Comparison of ENCODE assay signal across 8 cellular contexts in genomic region chr3:12750658-12751071, GRCh38. TPM values are rescaled to one million over a fixed set of nuclear protein-coding genes. Genes with fewer than 3 reads are reported as not detected.
DNase-seq lines count a peak whose midpoint lies in the region; ATAC-seq, FAIRE-seq and TF ChIP-seq lines count a peak whose summit lies in the region.

No MANE protein-coding gene starts in this region.

- no peak overlapping the region for H3K27ac ChIP-seq in small intestine (ENCODE audit: low read depth in 1 of 2, low read length in 1 of 2)

- no peaks in the 10 kb centered on the region for H3K9me3 ChIP-seq in small intestine (ENCODE audit: control insufficient read depth, low read depth)

- H3K4me1 ChIP-seq in small intestine (ENCODE audit: control insufficient read depth in 2 of 2, insufficient read depth in 1 of 2, low read depth in 1 of 2, low read length in 1 of 2) = no peaks in the 10 kb centered on the region

- peak; percentile 83 for DNase-seq in HT1080 (ENCODE audit: low read depth)
- DNase-seq in astrocyte of the spinal cord (ENCODE audit: low read depth, low spot score) = peak; percentile 84
- DNase-seq in stimulated activated CD4-positive, alpha-beta T cell treated with anti-CD3 and anti-CD28 coated beads, Interleukin-1b, Interleukin-23, amount 100 ng/mL, for 48 hours = peak; percentile 53
- DNase-seq in mucosa of gallbladder (ENCODE audit: low spot score) = no peak
- DNase-seq in small intestine = no peak
- no peak for DNase-seq in GM20000 (ENCODE audit: low spot score)
- no peak for DNase-seq in NK-92 (lab: John Stamatoyannopoulos, UW; ENCODE audit: unreplicated experiment)

- H3K4me3 ChIP-seq in astrocyte of the spinal cord (ENCODE audit: low read depth, low read length) = no peak overlapping the region
- H3K4me3 ChIP-seq in small intestine (ENCODE audit: low read depth in 1 of 2, low read length in 2 of 2) = no peak overlapping the region

- TF ChIP-seq CTCF in astrocyte of the spinal cord (IDR thresholded peaks at IDR 0.05; ENCODE audit: low read depth, low read length) (no peak), GM20000 (IDR thresholded peaks at IDR 0.05; ENCODE audit: extremely low read depth, missing control alignments) (no peak)

- no peaks in the 10 kb centered on the region for H3K36me3 ChIP-seq in small intestine (ENCODE audit: control insufficient read depth in 2 of 2, insufficient read depth in 2 of 2, low read length in 2 of 2)

- ATAC-seq in GM18861 (IDR thresholded peaks at IDR 0.05; ENCODE audit: unreplicated experiment) = peak; percentile 53

- no peaks in the 10 kb centered on the region for H3K27me3 ChIP-seq in small intestine (ENCODE audit: control insufficient read depth in 2 of 2, insufficient read depth in 2 of 2, low read length in 2 of 2)

- WGBS in small intestine, 3 donors = 66 to 76% (median 68%) methylated on average over 4 of the region's 4 CpGs

- no peak for FAIRE-seq in small intestine (lab: Jason Lieb, UNC)

- in situ Hi-C loops in astrocyte of the spinal cord (cut with HindIII; ENCODE audit: low sequenced_read_pairs) = no loop called here

RNA-seq across cellular contexts. Expression of gene TMEM40, which starts 8.4 kb away (rescaled TPM):
- total RNA-seq in HT1080 (2014; rRNA removed; shearing (Covaris generic)) = not detected in 2 replicates
- polyA plus RNA-seq in HT1080 (2015; cell fraction: cytosol; rRNA removed) = 0.03 TPM in 1 of 2 replicates, not detected in the other
- not detected in 2 replicates for polyA plus RNA-seq in HT1080 (2015; cell fraction: nucleus; rRNA removed)
- total RNA-seq in mucosa of gallbladder = not detected
- polyA plus RNA-seq in small intestine = under 1 TPM in 1 of 3 donors, not detected in 2; 0.25 TPM

RNA-seq across cellular contexts. Expression of gene CAND2, which starts 45.8 kb away (rescaled TPM):
- 0.19 and 0.60 TPM in 2 replicates for total RNA-seq in HT1080 (2014; rRNA removed; shearing (Covaris generic))
- polyA plus RNA-seq in HT1080 (2015; cell fraction: cytosol; rRNA removed) = 0.15 and 0.20 TPM in 2 replicates
- 0.23 and 0.24 TPM in 2 replicates for polyA plus RNA-seq in HT1080 (2015; cell fraction: nucleus; rRNA removed)
- 12.1 TPM for total RNA-seq in mucosa of gallbladder
- 1 to 10 TPM in 1 of 3 donors, under 1 TPM in 1, not detected in 1; 0.27 to 1.5 TPM for polyA plus RNA-seq in small intestine

Comparison
In these comparisons a context has a peak if more than half of its experiments do, and no peak if none do; other contexts are left out.
1. DNase-seq: peak in HT1080 (single experiment), astrocyte of the spinal cord (single experiment) and stimulated activated CD4-positive, alpha-beta T cell treated with anti-CD3 and anti-CD28 coated beads, Interleukin-1b, Interleukin-23, amount 100 ng/mL, for 48 hours (single experiment); none in mucosa of gallbladder (single experiment), small intestine (single experiment), GM20000 (single experiment) and NK-92 (single experiment).